ENCODE assay signal across 24 cellular contexts in the genomic region with DNA sequence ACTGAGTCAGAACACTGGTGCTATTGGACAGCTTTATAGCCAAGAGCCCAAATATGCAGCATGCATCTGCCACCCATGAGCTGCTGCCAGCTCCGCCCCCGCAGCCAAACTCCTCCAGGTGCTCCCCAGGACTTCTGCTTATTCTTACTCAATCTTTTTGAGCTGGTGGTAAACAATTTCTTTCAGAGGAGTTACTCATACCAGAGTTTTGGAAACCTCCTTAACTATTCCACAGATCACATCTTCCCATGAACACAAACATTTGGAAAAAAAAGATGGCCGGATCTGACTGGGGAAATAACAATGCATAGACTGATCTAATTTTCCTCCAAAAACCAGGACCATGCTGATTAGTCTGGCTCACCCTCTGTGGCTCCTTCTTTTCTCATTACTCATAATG.
A peak's percentile ranks its signal among the peaks of the same experiment; 100 is the strongest.
DNase-seq lines count a peak whose midpoint lies in the region; ATAC-seq and TF ChIP-seq lines count a peak whose summit lies in the region.
"Had no signal": no experiment of that assay in that cellular context is flagged by ENCODE, and none has a peak within 500 bp of the region (broad histone marks: within the 10 kb centered on the region; RNA-seq: fewer than 3 reads in every experiment).

No MANE protein-coding gene starts in this region.

- H3K4me3 ChIP-seq in fibroblast of the aortic adventitia (ENCODE audit: low read depth, low read length) (no peak overlapping the region), skeletal muscle satellite cell (ENCODE audit: low read length) (no peak overlapping the region)
- H3K4me3 ChIP-seq: colonic mucosa, K562 had no signal

- no peaks in the 10 kb centered on the region for H3K36me3 Mint-ChIP-seq in T-helper 2 cell treated with Interferon-gamma antibody and Interleukin-4, amounts not matched to agents 5 μg/mL and 100 μg/mL, for 36 hours (ENCODE audit: low read depth)
- H3K36me3 Mint-ChIP-seq in activated T-helper 17 cell treated with anti-CD3 and anti-CD28 coated beads, Interleukin-2, amount 50 U/mL, for 72 hours (ENCODE audit: low read depth), result no peaks in the 10 kb centered on the region
- H3K36me3 Mint-ChIP-seq: type B pancreatic cell had no signal

- no peaks in the 10 kb centered on the region for H3K9me3 ChIP-seq in skeletal muscle satellite cell (replicated peaks; ENCODE audit: low read length)

- no peaks in the 10 kb centered on the region for H3K4me1 Mint-ChIP-seq in T-helper 2 cell treated with Interferon-gamma antibody and Interleukin-4, amounts not matched to agents 5 μg/mL and 100 μg/mL, for 36 hours (ENCODE audit: low read depth)
- H3K4me1 Mint-ChIP-seq in activated T-helper 17 cell treated with anti-CD3 and anti-CD28 coated beads, Interleukin-2, amount 50 U/mL, for 72 hours, result no peaks in the 10 kb centered on the region
- H3K4me1 Mint-ChIP-seq: activated CD4-positive, alpha-beta memory T cell treated with anti-CD3 and anti-CD28 coated beads, Interleukin-2, amount 10 ng/mL, durations not matched to agents 7 days and 5 days; B cell had no signal

- H3K9me3 Mint-ChIP-seq in T-helper 2 cell treated with Interferon-gamma antibody and Interleukin-4, amounts not matched to agents 5 μg/mL and 100 μg/mL, for 36 hours, result peaks cover 7% of the 10 kb centered on the region
- peaks cover 18% of the 10 kb centered on the region for H3K9me3 Mint-ChIP-seq in activated T-helper 17 cell treated with anti-CD3 and anti-CD28 coated beads, Interleukin-2, amount 50 U/mL, for 72 hours

- H3K9ac ChIP-seq in skeletal muscle satellite cell (ENCODE audit: low read depth, low read length), result peak overlapping the region; percentile 66

- H3K4me2 ChIP-seq in skeletal muscle satellite cell (ENCODE audit: low read length), result peak overlapping the region; percentile 16

- no peak for ATAC-seq in activated T-helper 17 cell treated with anti-CD3 and anti-CD28 coated beads, Interleukin-2, amount 50 U/mL, for 72 hours (replicated peaks)
- ATAC-seq in HG03432 (IDR thresholded peaks at IDR 0.05; ENCODE audit: unreplicated experiment), result no peak
- ATAC-seq: K562 had no signal

- H3K27me3 ChIP-seq in skeletal muscle satellite cell (ENCODE audit: control insufficient read depth, insufficient read depth, low read length), result no peaks in the 10 kb centered on the region
- H3K27me3 ChIP-seq: colonic mucosa had no signal

- TF ChIP-seq CTCF in fibroblast of the aortic adventitia (IDR thresholded peaks at IDR 0.05; ENCODE audit: insufficient read depth, low read length), result no peak

- H3K27me3 Mint-ChIP-seq in T-helper 2 cell treated with Interferon-gamma antibody and Interleukin-4, amounts not matched to agents 5 μg/mL and 100 μg/mL, for 36 hours (ENCODE audit: low read depth), result no peaks in the 10 kb centered on the region
- no peaks in the 10 kb centered on the region for H3K27me3 Mint-ChIP-seq in activated T-helper 17 cell treated with anti-CD3 and anti-CD28 coated beads, Interleukin-2, amount 50 U/mL, for 72 hours
- H3K27me3 Mint-ChIP-seq: activated CD4-positive, alpha-beta memory T cell treated with anti-CD3 and anti-CD28 coated beads, Interleukin-2, amount 10 ng/mL, durations not matched to agents 7 days and 5 days; B cell; progenitor cell of endocrine pancreas; type B pancreatic cell had no signal

- DNase-seq in GM04504 (ENCODE audit: low read depth) (peak; percentile 50), amniotic epithelial cell (ENCODE audit: low read depth) (peak; percentile 54), fibroblast of the aortic adventitia (ENCODE audit: low read depth) (peak; percentile 66)
- no peak for DNase-seq in T-helper 2 cell treated with Interferon-gamma antibody and Interleukin-4, amounts not matched to agents 5 μg/mL and 100 μg/mL, for 36 hours (ENCODE audit: low spot score)
- DNase-seq: activated CD4-positive, alpha-beta memory T cell treated with anti-CD3 and anti-CD28 coated beads, Interleukin-2, amount 10 ng/mL, durations not matched to agents 7 days and 5 days; activated naive CD4-positive, alpha-beta T cell treated with Interleukin-2 at 50 U/mL for 16 hours; activated T-cell treated with anti-CD3 and anti-CD28 coated beads, Interleukin-2, amount 50 U/mL, for 1 hour; colonic mucosa; foreskin melanocyte; GF-D8; H7; mesendoderm; MV-4-11; NCI-H2029; stimulated activated CD4-positive, alpha-beta T cell treated with anti-CD3 and anti-CD28 coated beads, Interleukin-4, amount 100 ng/mL, for 24 hours; T-helper 1 cell had no signal

- H3K27ac Mint-ChIP-seq in T-helper 2 cell treated with Interferon-gamma antibody and Interleukin-4, amounts not matched to agents 5 μg/mL and 100 μg/mL, for 36 hours, result no peak overlapping the region
- no peak overlapping the region for H3K27ac Mint-ChIP-seq in activated T-helper 17 cell treated with anti-CD3 and anti-CD28 coated beads, Interleukin-2, amount 50 U/mL, for 72 hours
- H3K27ac Mint-ChIP-seq: activated CD4-positive, alpha-beta memory T cell treated with anti-CD3 and anti-CD28 coated beads, Interleukin-2, amount 10 ng/mL, durations not matched to agents 7 days and 5 days; B cell; nephron; progenitor cell of endocrine pancreas; type B pancreatic cell had no signal

- no peaks in the 10 kb centered on the region for H3K36me3 ChIP-seq in skeletal muscle satellite cell (ENCODE audit: insufficient read depth, low read length)
- H3K36me3 ChIP-seq: colonic mucosa had no signal

- H3K4me3 Mint-ChIP-seq in T-helper 2 cell treated with Interferon-gamma antibody and Interleukin-4, amounts not matched to agents 5 μg/mL and 100 μg/mL, for 36 hours, result no peak overlapping the region
- H3K4me3 Mint-ChIP-seq in activated T-helper 17 cell treated with anti-CD3 and anti-CD28 coated beads, Interleukin-2, amount 50 U/mL, for 72 hours, result no peak overlapping the region
- H3K4me3 Mint-ChIP-seq: activated CD4-positive, alpha-beta memory T cell treated with anti-CD3 and anti-CD28 coated beads, Interleukin-2, amount 10 ng/mL, durations not matched to agents 7 days and 5 days; B cell; nephron; type B pancreatic cell had no signal

- peaks cover 29% of the 10 kb centered on the region for H3K4me1 ChIP-seq in skeletal muscle satellite cell (ENCODE audit: control insufficient read depth, insufficient read depth, low read length)
- H3K4me1 ChIP-seq: colonic mucosa had no signal
